In genomic region chr6:106538145-106538544, GRCh38 we compare ENCODE assay signal across 19 cellular contexts.
DNase-seq lines count a peak whose midpoint lies in the region; ATAC-seq and TF ChIP-seq lines count a peak whose summit lies in the region.
"Had no signal": no experiment of that assay in that cellular context is flagged by ENCODE, and none has a peak within 500 bp of the region (broad histone marks: within the 10 kb centered on the region; RNA-seq: fewer than 3 reads in every experiment).

No MANE protein-coding gene starts in this region.

- H3K27me3 Mint-ChIP-seq in CD8-positive, alpha-beta memory T cell, result no peaks in the 10 kb centered on the region
- no peaks in the 10 kb centered on the region for H3K27me3 Mint-ChIP-seq in naive thymus-derived CD4-positive, alpha-beta T cell
- H3K27me3 Mint-ChIP-seq in Caco-2 (ENCODE audit: insufficient read depth, unreplicated experiment), result no peaks in the 10 kb centered on the region
- H3K27me3 Mint-ChIP-seq: activated naive CD8-positive, alpha-beta T cell treated with anti-CD3 and anti-CD28 coated beads, Interleukin-2, amount 10 ng/mL, durations not matched to agents 7 days and 5 days had no signal

- H3K4me1 ChIP-seq in CD8-positive, alpha-beta memory T cell (ENCODE audit: insufficient read depth, low read length), result peaks cover 39% of the 10 kb centered on the region
- H3K4me1 ChIP-seq in naive thymus-derived CD4-positive, alpha-beta T cell (ENCODE audit: control insufficient read depth in 2 of 2, insufficient read depth in 2 of 2, low read length in 2 of 2), result peaks cover 19 to 28% of the 10 kb centered on the region in 2 donors
- peaks cover 35% of the 10 kb centered on the region for H3K4me1 ChIP-seq in Caco-2
- H3K4me1 ChIP-seq: thyroid gland had no signal

- peak overlapping the region; percentile 60 to 98 (median 78) for H3K27ac Mint-ChIP-seq in CD8-positive, alpha-beta memory T cell
- peak overlapping the region; percentile 52 to 90 (median 83) for H3K27ac Mint-ChIP-seq in naive thymus-derived CD4-positive, alpha-beta T cell
- H3K27ac Mint-ChIP-seq in Caco-2 (ENCODE audit: unreplicated experiment), result no peak overlapping the region
- H3K27ac Mint-ChIP-seq: activated naive CD8-positive, alpha-beta T cell treated with anti-CD3 and anti-CD28 coated beads, Interleukin-2, amount 10 ng/mL, durations not matched to agents 7 days and 5 days had no signal

- DNase-seq in CD1c-positive myeloid dendritic cell (ENCODE audit: extremely low spot score) (peak; percentile 66), Caco-2 (no peak), putamen (ENCODE audit: low spot score) (no peak)
- no peak for DNase-seq in CD8-positive, alpha-beta memory T cell
- DNase-seq in naive thymus-derived CD4-positive, alpha-beta T cell, result peak in 1 of 9 donors; percentile 9
- DNase-seq: activated naive CD8-positive, alpha-beta T cell treated with anti-CD3 and anti-CD28 coated beads, Interleukin-2, amount 10 ng/mL, durations not matched to agents 7 days and 5 days; brain microvascular endothelial cell; dermis blood vessel endothelial cell; DMS53; NCI-H1436; NCI-H226; NK-92 treated with Interleukin-12 subunit alpha and Interleukin-12 subunit beta, amount 100 ng/mL, for 24 hours; posterior cingulate gyrus; thyroid gland had no signal

- peaks cover 0 to 75% (median 23%) of the 10 kb centered on the region in 3 donors for H3K36me3 Mint-ChIP-seq in CD8-positive, alpha-beta memory T cell
- H3K36me3 Mint-ChIP-seq in naive thymus-derived CD4-positive, alpha-beta T cell, result peaks cover 6 to 57% (median 38%) of the 10 kb centered on the region in 5 donors
- peaks cover 25% of the 10 kb centered on the region for H3K36me3 Mint-ChIP-seq in Caco-2 (ENCODE audit: insufficient read depth, unreplicated experiment)

- H3K4me3 ChIP-seq in CD8-positive, alpha-beta memory T cell (ENCODE audit: low read length), result no peak overlapping the region
- H3K4me3 ChIP-seq in naive thymus-derived CD4-positive, alpha-beta T cell (ENCODE audit: low read length), result no peak overlapping the region
- no peak overlapping the region for H3K4me3 ChIP-seq in Caco-2 (ENCODE audit: low read depth, low read length)
- H3K4me3 ChIP-seq: smooth muscle cell, thyroid gland had no signal

- no peaks in the 10 kb centered on the region for H3K27me3 ChIP-seq in CD8-positive, alpha-beta memory T cell (ENCODE audit: insufficient read depth, low read length, poor library complexity, severe bottlenecking)
- H3K27me3 ChIP-seq in naive thymus-derived CD4-positive, alpha-beta T cell (ENCODE audit: control insufficient read depth in 2 of 2, insufficient read depth in 2 of 2, low read length in 2 of 2), result no peaks in the 10 kb centered on the region
- H3K27me3 ChIP-seq in Caco-2 (replicated peaks; ENCODE audit: control insufficient read depth, insufficient read depth, low read length), result no peaks in the 10 kb centered on the region
- H3K27me3 ChIP-seq: brain microvascular endothelial cell, thyroid gland had no signal

- no peak overlapping the region for H3K27ac ChIP-seq in CD8-positive, alpha-beta memory T cell (ENCODE audit: low read depth, low read length)
- peak overlapping the region; percentile 39 for H3K27ac ChIP-seq in VCaP
- H3K27ac ChIP-seq in naive thymus-derived CD4-positive, alpha-beta T cell (ENCODE audit: low read depth, low read length), result no peak overlapping the region
- H3K27ac ChIP-seq: brain microvascular endothelial cell, KMS-11, thyroid gland had no signal

- H3K36me3 ChIP-seq in CD8-positive, alpha-beta memory T cell (ENCODE audit: insufficient read depth, low read length), result peaks cover 7% of the 10 kb centered on the region
- H3K36me3 ChIP-seq in naive thymus-derived CD4-positive, alpha-beta T cell (ENCODE audit: control insufficient read depth in 2 of 3, insufficient read depth in 3 of 3, low read length in 3 of 3), result peaks cover 4 to 18% (median 13%) of the 10 kb centered on the region in 3 experiments
- no peaks in the 10 kb centered on the region for H3K36me3 ChIP-seq in Caco-2 (ENCODE audit: control insufficient read depth, insufficient read depth, low read length)
- H3K36me3 ChIP-seq: brain microvascular endothelial cell, thyroid gland had no signal

- no TSS peak for BruUV-seq in Caco-2 (replicated peaks; lab: Mats Ljungman, UMichigan)

- CTCF ChIA-PET in CD8-positive, alpha-beta memory T cell (lab: Charles Lee), result interaction anchor here (1.3 to 4.7 kb wide), 2 partner anchors 9 to 26 kb away, joined by 4 to 26 read pairs; no protein-coding TSS in a partner anchor
- CTCF ChIA-PET in naive thymus-derived CD4-positive, alpha-beta T cell (lab: Charles Lee), result interaction anchor here (0.7 to 3.7 kb wide), 2 partner anchors 25 to 1511 kb away, joined by 4 to 17 read pairs; no protein-coding TSS in a partner anchor
- CTCF ChIA-PET in Caco-2 (lab: Charles Lee), result no interaction called here

- H3K4me3 Mint-ChIP-seq in CD8-positive, alpha-beta memory T cell, result peak overlapping the region in 4 of 7 donors; percentile 33 to 47 (median 41)
- H3K4me3 Mint-ChIP-seq in naive thymus-derived CD4-positive, alpha-beta T cell, result peak overlapping the region in 6 of 10 donors; percentile 1 to 76 (median 40)
- H3K4me3 Mint-ChIP-seq in Caco-2 (ENCODE audit: unreplicated experiment), result no peak overlapping the region
- H3K4me3 Mint-ChIP-seq: activated naive CD8-positive, alpha-beta T cell treated with anti-CD3 and anti-CD28 coated beads, Interleukin-2, amount 10 ng/mL, durations not matched to agents 7 days and 5 days had no signal

- intact Hi-C loops in naive thymus-derived CD4-positive, alpha-beta T cell (cut with micrococcal nuclease), result loop anchor here in 1 of 2 donors (1.0 kb wide), 1 partner anchor 18 kb away; no protein-coding TSS in a partner anchor
- intact Hi-C loops in Caco-2 (cut with micrococcal nuclease; ENCODE audit: unreplicated experiment), result no loop called here

- H3K4me1 Mint-ChIP-seq in CD8-positive, alpha-beta memory T cell, result peaks cover 50 to 68% (median 67%) of the 10 kb centered on the region in 3 donors
- H3K4me1 Mint-ChIP-seq in naive thymus-derived CD4-positive, alpha-beta T cell, result peaks cover 34 to 67% (median 64%) of the 10 kb centered on the region in 7 donors
- peaks cover 33% of the 10 kb centered on the region for H3K4me1 Mint-ChIP-seq in Caco-2 (ENCODE audit: low read depth, unreplicated experiment)

- H3K9me3 Mint-ChIP-seq in CD8-positive, alpha-beta memory T cell, result no peaks in the 10 kb centered on the region
- no peaks in the 10 kb centered on the region for H3K9me3 Mint-ChIP-seq in naive thymus-derived CD4-positive, alpha-beta T cell
- no peaks in the 10 kb centered on the region for H3K9me3 Mint-ChIP-seq in Caco-2 (ENCODE audit: unreplicated experiment)
- H3K9me3 Mint-ChIP-seq: activated naive CD8-positive, alpha-beta T cell treated with anti-CD3 and anti-CD28 coated beads, Interleukin-2, amount 10 ng/mL, durations not matched to agents 7 days and 5 days had no signal

- POLR2A ChIA-PET in CD8-positive, alpha-beta memory T cell (lab: Charles Lee), result no interaction called here
- POLR2A ChIA-PET in naive thymus-derived CD4-positive, alpha-beta T cell (lab: Charles Lee), result interaction anchor here (1.5 to 2.3 kb wide), 3 partner anchors 16 to 20 kb away, joined by 4 to 12 read pairs (median 6); no protein-coding TSS in a partner anchor
- POLR2A ChIA-PET in Caco-2 (lab: Charles Lee), result no interaction called here

- TF ChIP-seq CTCF in VCaP (conservative IDR thresholded peaks at IDR 0.05) (no peak), Caco-2 (IDR thresholded peaks at IDR 0.05; ENCODE audit: insufficient read depth in 1 of 2, low read depth in 1 of 2, low read length in 1 of 2, severe bottlenecking in 1 of 2, unreplicated experiment in 1 of 2) (no peak)

- no peaks in the 10 kb centered on the region for H3K9me3 ChIP-seq in CD8-positive, alpha-beta memory T cell (ENCODE audit: low read length)
- no peaks in the 10 kb centered on the region for H3K9me3 ChIP-seq in naive thymus-derived CD4-positive, alpha-beta T cell (ENCODE audit: control insufficient read depth in 2 of 3, low read length in 3 of 3)
- H3K9me3 ChIP-seq in Caco-2, result no peaks in the 10 kb centered on the region
- H3K9me3 ChIP-seq: thyroid gland had no signal

- peak; percentile 72 for ATAC-seq in naive thymus-derived CD4-positive, alpha-beta T cell
- ATAC-seq in HG03135 (IDR thresholded peaks at IDR 0.05; ENCODE audit: unreplicated experiment), result no peak
- ATAC-seq: activated CD4-positive, CD25-positive, alpha-beta regulatory T cell treated with anti-CD3 and anti-CD28 coated beads, Interleukin-2, amount 50 U/mL, for 24 hours had no signal
